Comparison of ENCODE assay signal across 7 cellular contexts in the genomic region with DNA sequence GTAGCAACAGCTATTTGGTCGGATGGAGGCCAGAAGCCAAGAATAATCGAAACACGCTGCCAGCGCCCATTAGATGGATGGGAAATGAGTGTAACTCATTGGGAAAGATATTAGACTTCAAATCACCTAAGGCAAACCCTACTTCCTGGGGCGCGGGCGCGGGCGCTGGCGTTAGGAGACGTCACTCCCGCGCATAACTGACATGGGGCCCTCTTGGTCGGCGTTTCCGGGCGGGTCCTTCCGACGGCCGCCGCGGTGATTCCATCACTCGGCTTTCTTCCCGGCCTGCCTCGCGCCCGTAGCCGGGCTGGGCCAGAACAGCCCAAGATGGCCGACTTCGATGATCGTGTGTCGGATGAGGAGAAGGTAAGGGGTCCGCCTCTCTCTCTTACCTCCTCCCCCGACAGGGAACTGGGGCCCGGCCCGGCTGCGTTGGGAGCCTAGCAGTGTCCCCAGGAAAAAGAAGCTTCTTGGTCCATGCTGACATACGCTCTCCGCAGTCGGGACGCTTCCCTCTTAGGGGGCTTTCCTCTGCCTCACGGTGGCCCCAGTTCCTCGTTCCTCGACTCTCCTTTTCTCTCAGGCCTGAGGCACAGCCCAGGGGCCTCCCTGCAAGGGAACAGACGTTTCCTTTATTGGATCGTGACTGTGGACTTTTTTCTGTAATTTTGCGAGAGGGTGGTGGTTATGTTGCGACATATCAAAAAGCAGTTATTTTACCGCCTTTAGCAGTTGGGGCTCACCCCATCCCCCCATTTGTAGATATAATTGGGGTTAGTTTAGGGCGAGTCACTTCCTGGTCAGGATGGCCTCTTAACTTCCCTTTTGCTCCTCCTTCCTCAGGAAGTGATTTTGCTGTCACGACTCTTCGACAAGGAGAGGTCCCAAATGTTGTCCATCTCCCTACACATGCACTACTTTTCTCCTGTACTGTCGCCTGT.
DNase-seq lines count a peak whose midpoint lies in the region; ATAC-seq and TF ChIP-seq lines count a peak whose summit lies in the region.

A gene (plus strand): TSS at position 315 of the 941 bp plus-strand sequence. CDS start 13 bp downstream, at position 328.

- peak; percentile 69 for ATAC-seq in GM18517 (IDR thresholded peaks at IDR 0.05; ENCODE audit: unreplicated experiment)
- ATAC-seq in HG03039 (IDR thresholded peaks at IDR 0.05; ENCODE audit: unreplicated experiment): peak; percentile 86

- no peak for TF ChIP-seq CTCF in retinal pigment epithelial cell (conservative IDR thresholded peaks at IDR 0.05; ENCODE audit: low read depth, low read length)

- peak within 1 kb of the TSS; percentile 99 for H3K4me3 ChIP-seq in retinal pigment epithelial cell (ENCODE audit: low read length)

- peak; percentile 64 for DNase-seq in NCI-H2081 treated with DMSO at 0.1 percent for 48 hours (lab: John Stamatoyannopoulos, UW)
- peak; percentile 82 for DNase-seq in T1000 (lab: John Stamatoyannopoulos, UW)
- peak; percentile 97 for DNase-seq in astrocyte of the hippocampus (ENCODE audit: low read depth, low spot score)
- peak; percentile 84 to 89 for DNase-seq in hippocampal formation (lab: John Stamatoyannopoulos, UW)
- peak; percentile 59 for DNase-seq in retinal pigment epithelial cell (ENCODE audit: low read depth)

Comparison
In these comparisons a context has a peak if more than half of its experiments do, and no peak if none do; other contexts are left out.
1. Peak in every context shown above with its lines: DNase-seq, ATAC-seq and H3K4me3 ChIP-seq.